8 cellular contexts compared by ENCODE assay signal in genomic region chr7:64618785-64619456, GRCh38. TPM values are rescaled to one million over a fixed set of nuclear protein-coding genes. Genes with fewer than 3 reads are reported as not detected.
A peak's percentile ranks its signal among the peaks of the same experiment; 100 is the strongest.
DNase-seq lines count a peak whose midpoint lies in the region; ATAC-seq and TF ChIP-seq lines count a peak whose summit lies in the region.

No MANE protein-coding gene starts in this region.

- no peak overlapping the region for H3K27ac ChIP-seq in gastrocnemius medialis

- ATAC-seq in gastrocnemius medialis = peak in 1 of 2 donors; percentile 66
- no peak for ATAC-seq in HG02571 (IDR thresholded peaks at IDR 0.05; ENCODE audit: unreplicated experiment)

- peak; percentile 66 for TF ChIP-seq CTCF in LNCaP clone FGC (IDR thresholded peaks at IDR 0.05; ENCODE audit: control insufficient read depth, extremely low read depth, insufficient read depth)
- TF ChIP-seq CTCF in gastrocnemius medialis (IDR thresholded peaks at IDR 0.05 in 4 of 5, conservative IDR thresholded peaks at IDR 0.05 in 1 of 5) = peak; percentile 62 to 80 (median 72)

- H3K4me1 ChIP-seq in gastrocnemius medialis = no peaks in the 10 kb centered on the region

- in situ Hi-C loops in gastrocnemius medialis (cut with MboI; ENCODE audit: low sequenced_read_pairs in 4 of 4) = loop anchor here in 2 of 4 donors (25.0 kb wide), 1 partner anchor 432 kb away; no protein-coding TSS in a partner anchor

- DNase-seq in activated T-cell treated with anti-CD3 and anti-CD28 coated beads for 4 hours (peak; percentile 13), LNCaP clone FGC (ENCODE audit: low read depth) (peak; percentile 61), T-helper 1 cell (peak in 3 of 5 donors; percentile 14 to 24 (median 22)), foreskin melanocyte (peak; percentile 29), gastrocnemius medialis (peak in 1 of 2 donors; percentile 6), amniotic stem cell (lab: John Stamatoyannopoulos, UW) (no peak)
- no peak for DNase-seq in activated T-cell treated with anti-CD3 and anti-CD28 coated beads, Interleukin-2, amount 50 U/mL, for 48 hours

- H3K4me3 ChIP-seq in LNCaP clone FGC (ENCODE audit: low read depth, low read length) (no peak overlapping the region), gastrocnemius medialis (no peak overlapping the region)

- no peaks in the 10 kb centered on the region for H3K9me3 ChIP-seq in gastrocnemius medialis

- no peaks in the 10 kb centered on the region for H3K27me3 ChIP-seq in gastrocnemius medialis

- intact Hi-C loops in gastrocnemius medialis (cut with DNase I; ENCODE audit: low total_unique reads) = loop anchor here (5.0 to 10.0 kb wide), 2 partner anchors 437 to 1614 kb away; no protein-coding TSS in a partner anchor

- TF ChIP-seq POLR2A in gastrocnemius medialis (IDR thresholded peaks at IDR 0.05) = no peak

- H3K36me3 ChIP-seq in gastrocnemius medialis = no peaks in the 10 kb centered on the region

RNA-seq across cellular contexts. Expression of gene ZNF107, which starts 47.0 kb away (rescaled TPM):
- 1 to 10 TPM in 1 of 4 donors, under 1 TPM in 3; 0.49 to 1.6 (median 0.77) TPM for total RNA-seq in gastrocnemius medialis

RNA-seq across cellular contexts. Expression of gene ZNF680, which starts 56.0 kb away (rescaled TPM):
- 10 to 100 TPM; 10.0 to 34.3 (median 14.2) TPM for total RNA-seq in gastrocnemius medialis

Comparison
In these comparisons a context has a peak if more than half of its experiments do, and no peak if none do; other contexts are left out.
1. DNase-seq: peak in activated T-cell treated with anti-CD3 and anti-CD28 coated beads for 4 hours (single experiment), LNCaP clone FGC (single experiment), T-helper 1 cell (3 of 5) and foreskin melanocyte (single experiment); none in activated T-cell treated with anti-CD3 and anti-CD28 coated beads, Interleukin-2, amount 50 U/mL, for 48 hours (0 of 2) and amniotic stem cell (single experiment).